8 cellular contexts compared by ENCODE assay signal in the genomic region with DNA sequence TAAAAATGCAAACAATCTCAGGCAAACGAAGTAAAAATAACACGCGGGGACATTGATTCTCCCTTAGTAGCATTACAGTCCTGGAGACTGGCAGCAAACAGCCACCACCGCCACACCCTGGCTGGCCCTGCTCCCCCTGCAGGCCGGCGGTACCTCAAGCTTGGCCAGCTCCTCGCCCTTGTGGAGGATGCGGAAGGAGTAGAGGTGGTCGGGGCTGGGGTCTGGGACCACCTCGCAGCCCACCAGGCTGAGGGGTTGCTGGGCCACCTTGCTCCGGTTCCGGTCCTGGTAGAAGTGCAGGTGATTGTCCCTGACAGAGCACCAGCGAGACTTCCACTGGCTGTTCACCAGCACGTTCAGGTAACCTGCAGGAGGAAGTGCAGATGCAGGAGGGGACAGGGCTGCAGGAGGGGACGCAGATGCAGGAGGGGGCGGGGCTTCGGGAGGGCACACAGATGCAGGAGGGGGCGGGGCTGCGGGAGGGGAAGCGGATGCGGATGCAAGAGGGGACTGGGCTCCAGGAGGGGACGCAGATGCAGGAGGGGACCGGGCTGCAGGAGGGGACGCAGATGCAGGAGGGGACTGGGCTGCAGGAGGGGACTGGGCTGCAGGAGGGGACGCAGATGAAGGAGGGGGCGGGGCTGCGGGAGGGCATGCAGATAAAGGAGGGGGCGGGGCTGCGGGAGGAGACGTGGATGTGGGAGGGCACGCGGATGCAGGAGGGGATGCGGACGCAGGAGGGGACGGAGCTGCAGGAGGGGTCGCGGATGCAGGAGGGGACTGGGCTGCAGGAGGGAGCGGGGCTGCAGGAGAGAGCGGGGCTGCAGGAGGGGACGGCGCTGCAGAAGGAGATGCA.
A peak's percentile ranks its signal among the peaks of the same experiment; 100 is the strongest.
DNase-seq lines count a peak whose midpoint lies in the region; ATAC-seq and TF ChIP-seq lines count a peak whose summit lies in the region.

No MANE protein-coding gene starts in this region.

- H3K27ac ChIP-seq in ectodermal cell (ENCODE audit: insufficient read depth, low read depth, low read length, poor library complexity, severe bottlenecking) (no peak overlapping the region), muscle layer of duodenum (ENCODE audit: low read length) (no peak overlapping the region)

- no peaks in the 10 kb centered on the region for H3K36me3 ChIP-seq in ectodermal cell (ENCODE audit: control insufficient read depth, insufficient read depth, low read length)
- peaks cover 0 to 9% of the 10 kb centered on the region in 2 donors for H3K36me3 ChIP-seq in muscle layer of duodenum (ENCODE audit: control insufficient read depth in 1 of 2, insufficient read depth in 2 of 2, low read length in 2 of 2)

- WGBS in ectodermal cell, 2 experiments: 4 to 5% methylated on average over 41 of the region's 41 CpGs

- CTCF ChIA-PET in activated CD4-positive, alpha-beta T cell treated with anti-CD3 and anti-CD28 coated beads, Interleukin-2, amount 10 ng/mL, durations not matched to agents 7 days and 5 days (lab: Charles Lee): interaction anchor here (0.6 to 2.2 kb wide), 16 partner anchors 8 to 388 kb away, joined by 3 to 10 read pairs (median 4); no protein-coding TSS in a partner anchor

- no peaks in the 10 kb centered on the region for H3K4me1 ChIP-seq in ectodermal cell (ENCODE audit: control insufficient read depth, insufficient read depth, low read length)
- peaks cover 0 to 49% of the 10 kb centered on the region in 2 donors for H3K4me1 ChIP-seq in muscle layer of duodenum (ENCODE audit: control insufficient read depth in 1 of 2, insufficient read depth in 2 of 2, low read length in 2 of 2)

- H3K27ac Mint-ChIP-seq in activated CD4-positive, alpha-beta T cell treated with anti-CD3 and anti-CD28 coated beads, Interleukin-2, amount 10 ng/mL, durations not matched to agents 7 days and 5 days: peak overlapping the region; percentile 70
- peak overlapping the region; percentile 61 for H3K27ac Mint-ChIP-seq in stimulated activated memory B cell treated with anti-CD40 and anti-IgM and Interleukin-4, amounts not matched to agents 10 μg/mL and 1 μg/mL and 100 μg/mL, for 72 hours

- H3K9me3 ChIP-seq in ectodermal cell (ENCODE audit: control insufficient read depth, low read length): no peaks in the 10 kb centered on the region
- H3K9me3 ChIP-seq in muscle layer of duodenum (ENCODE audit: control insufficient read depth in 1 of 2, low read length in 2 of 2): no peaks in the 10 kb centered on the region

- DNase-seq in NCI-H1694 (lab: John Stamatoyannopoulos, UW) (peak; percentile 3), OCI-M2 (lab: John Stamatoyannopoulos, UW; ENCODE audit: unreplicated experiment) (no peak)
- peak; percentile 75 for DNase-seq in activated CD4-positive, alpha-beta T cell treated with anti-CD3 and anti-CD28 coated beads, Interleukin-2, amount 10 ng/mL, durations not matched to agents 7 days and 5 days

- H3K4me3 ChIP-seq in GM12875 (ENCODE audit: low read depth, low read length): peak overlapping the region; percentile 44
- H3K4me3 ChIP-seq in ectodermal cell (ENCODE audit: insufficient read depth, low read depth, low read length): peak overlapping the region; percentile 59
- H3K4me3 ChIP-seq in muscle layer of duodenum (ENCODE audit: low read depth in 1 of 2, low read length in 2 of 2): peak overlapping the region; percentile 56

- no peaks in the 10 kb centered on the region for H3K27me3 ChIP-seq in ectodermal cell (ENCODE audit: control insufficient read depth, insufficient read depth, low read length, poor library complexity, severe bottlenecking)
- no peaks in the 10 kb centered on the region for H3K27me3 ChIP-seq in muscle layer of duodenum (ENCODE audit: low read depth, low read length)

- ATAC-seq in HG02588 (IDR thresholded peaks at IDR 0.05; ENCODE audit: unreplicated experiment): peak; percentile 45
- ATAC-seq in stimulated activated memory B cell treated with anti-CD40 and anti-IgM and Interleukin-4, amounts not matched to agents 10 μg/mL and 1 μg/mL and 100 μg/mL, for 72 hours: peak; percentile 84

- no peaks in the 10 kb centered on the region for H3K9me3 Mint-ChIP-seq in activated CD4-positive, alpha-beta T cell treated with anti-CD3 and anti-CD28 coated beads, Interleukin-2, amount 10 ng/mL, durations not matched to agents 7 days and 5 days
- H3K9me3 Mint-ChIP-seq in stimulated activated memory B cell treated with anti-CD40 and anti-IgM and Interleukin-4, amounts not matched to agents 10 μg/mL and 1 μg/mL and 100 μg/mL, for 72 hours: no peaks in the 10 kb centered on the region

- peaks cover 5% of the 10 kb centered on the region for H3K27me3 Mint-ChIP-seq in activated CD4-positive, alpha-beta T cell treated with anti-CD3 and anti-CD28 coated beads, Interleukin-2, amount 10 ng/mL, durations not matched to agents 7 days and 5 days
- H3K27me3 Mint-ChIP-seq in stimulated activated memory B cell treated with anti-CD40 and anti-IgM and Interleukin-4, amounts not matched to agents 10 μg/mL and 1 μg/mL and 100 μg/mL, for 72 hours: no peaks in the 10 kb centered on the region

- peak overlapping the region; percentile 77 for H3K4me3 Mint-ChIP-seq in activated CD4-positive, alpha-beta T cell treated with anti-CD3 and anti-CD28 coated beads, Interleukin-2, amount 10 ng/mL, durations not matched to agents 7 days and 5 days
- H3K4me3 Mint-ChIP-seq in stimulated activated memory B cell treated with anti-CD40 and anti-IgM and Interleukin-4, amounts not matched to agents 10 μg/mL and 1 μg/mL and 100 μg/mL, for 72 hours: peak overlapping the region; percentile 80

- POLR2A ChIA-PET in activated CD4-positive, alpha-beta T cell treated with anti-CD3 and anti-CD28 coated beads, Interleukin-2, amount 10 ng/mL, durations not matched to agents 7 days and 5 days (lab: Charles Lee): interaction anchor here (0.6 kb wide), 1 partner anchor 167 kb away, joined by 3 read pairs; no protein-coding TSS in a partner anchor

- peaks cover 12% of the 10 kb centered on the region for H3K4me1 Mint-ChIP-seq in activated CD4-positive, alpha-beta T cell treated with anti-CD3 and anti-CD28 coated beads, Interleukin-2, amount 10 ng/mL, durations not matched to agents 7 days and 5 days
- peaks cover 16% of the 10 kb centered on the region for H3K4me1 Mint-ChIP-seq in stimulated activated memory B cell treated with anti-CD40 and anti-IgM and Interleukin-4, amounts not matched to agents 10 μg/mL and 1 μg/mL and 100 μg/mL, for 72 hours

- peak; percentile 78 for TF ChIP-seq CTCF in GM12875 (IDR thresholded peaks at IDR 0.05; ENCODE audit: borderline replicate concordance, insufficient read depth, low read depth, low read length)

- H3K36me3 Mint-ChIP-seq in activated CD4-positive, alpha-beta T cell treated with anti-CD3 and anti-CD28 coated beads, Interleukin-2, amount 10 ng/mL, durations not matched to agents 7 days and 5 days (ENCODE audit: low read depth): no peaks in the 10 kb centered on the region
- H3K36me3 Mint-ChIP-seq in stimulated activated memory B cell treated with anti-CD40 and anti-IgM and Interleukin-4, amounts not matched to agents 10 μg/mL and 1 μg/mL and 100 μg/mL, for 72 hours: peaks cover 12% of the 10 kb centered on the region
